In the genomic region with DNA sequence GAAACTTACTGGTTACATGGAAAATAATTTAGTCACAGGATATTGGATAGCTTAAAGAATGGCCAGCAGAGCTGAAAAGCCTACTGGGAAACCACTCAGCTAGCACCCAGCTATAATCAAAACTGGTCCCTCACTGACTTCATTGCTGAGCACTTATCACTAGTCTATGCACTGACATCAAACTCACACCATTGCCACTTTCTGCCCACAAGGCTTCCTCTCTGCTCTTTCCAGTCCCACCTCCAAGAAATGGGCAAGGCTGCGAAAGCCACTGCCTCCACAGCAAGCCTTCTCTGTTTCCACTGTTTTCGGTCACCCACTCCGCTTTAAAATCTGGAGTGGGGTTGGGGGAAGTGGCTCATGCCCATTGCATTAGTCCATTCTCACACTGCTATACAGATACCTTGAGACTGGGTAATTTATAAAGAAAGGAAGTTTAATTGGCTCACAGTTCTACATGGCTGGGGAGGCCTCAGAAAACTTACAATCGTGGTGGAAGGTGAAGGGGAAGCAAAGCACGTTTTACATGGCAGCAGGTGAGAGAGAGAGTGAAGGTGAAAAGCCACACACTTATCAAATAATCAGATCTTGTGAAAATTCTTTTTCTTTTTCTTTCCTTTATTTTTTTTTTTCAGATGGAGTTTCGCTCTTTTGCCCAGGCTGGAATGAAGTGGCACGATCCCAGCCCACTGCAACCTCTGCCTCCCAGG, we compare ENCODE assay signal across 15 cellular contexts.
"Had no signal": no experiment of that assay in that cellular context is flagged by ENCODE, and none has a peak within 500 bp of the region (broad histone marks: within the 10 kb centered on the region; RNA-seq: fewer than 3 reads in every experiment).

No MANE protein-coding gene starts in this region.

- H3K4me3 ChIP-seq: colonic mucosa, gastroesophageal sphincter, left ventricle myocardium inferior, psoas muscle, right lobe of liver, thoracic aorta had no signal

- ATAC-seq: gastroesophageal sphincter, psoas muscle had no signal

- H3K4me1 ChIP-seq: colonic mucosa, gastroesophageal sphincter, left ventricle myocardium inferior, psoas muscle, right lobe of liver had no signal

- H3K4me3 Mint-ChIP-seq: memory B cell, nephron progenitor cell had no signal

- H3K4me1 Mint-ChIP-seq: memory B cell, nephron progenitor cell had no signal

- H3K27me3 ChIP-seq: colonic mucosa, gastroesophageal sphincter, right lobe of liver had no signal

- H3K27ac Mint-ChIP-seq: activated T-helper 2 cell treated with anti-CD3 and anti-CD28 coated beads, Interferon-gamma antibody, Interleukin-2, Interleukin-4, amounts not matched to agents 10 μg/mL and 5 μg/mL and 100 μg/mL, durations not matched to agents 14 hours and 24 hours and 36 hours; memory B cell; nephron progenitor cell had no signal

- H3K9me3 ChIP-seq: colonic mucosa, right lobe of liver had no signal

- H3K36me3 ChIP-seq: colonic mucosa, gastroesophageal sphincter, left ventricle myocardium inferior, right lobe of liver, thoracic aorta had no signal

- H3K36me3 Mint-ChIP-seq: memory B cell had no signal

- H3K27ac ChIP-seq: colonic mucosa, gastroesophageal sphincter, left ventricle myocardium inferior, psoas muscle, right lobe of liver, thoracic aorta had no signal

- DNase-seq: activated CD4-positive, alpha-beta T cell treated with anti-CD3 and anti-CD28 coated beads for 1 hour; activated CD4-positive, alpha-beta T cell treated with anti-CD3 and anti-CD28 coated beads, Interleukin-2, amount 50 U/mL, for 48 hours; colonic mucosa; kidney; left ventricle myocardium inferior; nephron progenitor cell; psoas muscle; right lobe of liver; SHP77; stimulated activated CD4-positive, alpha-beta T cell treated with anti-CD3 and anti-CD28 coated beads, Interleukin-2, amount 100 ng/mL, for 24 hours; stimulated activated naive CD4-positive, alpha-beta T cell had no signal
